8 cellular contexts compared by ENCODE assay signal in the genomic region with DNA sequence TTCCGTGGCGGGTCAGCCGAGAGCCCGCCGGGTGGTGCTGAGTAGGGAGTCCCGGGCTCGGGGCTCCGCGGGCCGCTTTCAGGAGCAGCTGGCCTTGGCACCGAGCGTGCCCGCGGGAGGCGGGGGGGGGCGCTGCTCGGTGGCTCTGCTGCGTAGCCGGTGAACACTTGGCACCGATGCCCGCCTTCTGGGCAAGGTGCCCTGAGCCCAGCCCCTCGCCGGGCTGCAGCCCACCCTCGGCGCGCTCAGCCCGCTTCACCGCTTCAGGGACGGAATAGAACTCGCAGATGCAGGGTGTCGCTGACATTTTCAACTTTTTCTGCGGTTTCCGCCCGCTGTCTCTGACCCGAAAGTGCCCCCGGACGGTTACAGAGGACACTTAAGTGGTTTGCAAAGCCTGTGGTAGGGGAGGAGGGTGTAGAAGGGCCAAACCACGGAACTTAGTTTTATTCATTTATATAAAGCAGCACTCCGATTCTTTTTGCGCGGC. TPM values are rescaled to one million over a fixed set of nuclear protein-coding genes. Genes with fewer than 3 reads are reported as not detected.
DNase-seq lines count a peak whose midpoint lies in the region; ATAC-seq and TF ChIP-seq lines count a peak whose summit lies in the region.

No MANE protein-coding gene starts in this region.

- intact Hi-C loops in mammary epithelial cell (cut with micrococcal nuclease) = no loop called here

- in situ Hi-C loops in mammary epithelial cell (cut with MboI; ENCODE audit: low sequenced_read_pairs in 2 of 2) = loop anchor here in 1 of 2 donors (25.0 kb wide), 1 partner anchor 291 kb away; no protein-coding TSS in a partner anchor

- dilution Hi-C loops in mammary epithelial cell (cut with HindIII; ENCODE audit: low sequenced_read_pairs) = loop anchor here (25.0 kb wide), 1 partner anchor 291 kb away; no protein-coding TSS in a partner anchor

- peak; percentile 67 for ATAC-seq in GM18907 (IDR thresholded peaks at IDR 0.05; ENCODE audit: unreplicated experiment)
- peak; percentile 54 for ATAC-seq in HG03108 (IDR thresholded peaks at IDR 0.05; ENCODE audit: unreplicated experiment)
- peak; percentile 86 for ATAC-seq in left lobe of liver

- H3K36me3 ChIP-seq in mammary epithelial cell (ENCODE audit: insufficient read depth, low read length) = no peaks in the 10 kb centered on the region

- H2AFZ ChIP-seq in mammary epithelial cell (ENCODE audit: low read depth, low read length) = peak overlapping the region; percentile 92

- H3K4me1 ChIP-seq in mammary epithelial cell (ENCODE audit: insufficient read depth, low read length) = peaks cover 15% of the 10 kb centered on the region

- peak overlapping the region; percentile 36 to 52 (median 43) for H3K4me3 ChIP-seq in mammary epithelial cell (replicated peaks in 1 of 3; ENCODE audit: insufficient read depth in 1 of 3, low read depth in 2 of 3, low read length in 3 of 3)

- 10% methylated on average over 6 of the region's 41 CpGs for WGBS in mammary epithelial cell (ENCODE audit: low coverage, missing lambda C conversion rate)

- CTCF ChIA-PET in mammary epithelial cell (lab: Charles Lee; ENCODE audit: low non-redundant PET) = no interaction called here

- H4K20me1 ChIP-seq in mammary epithelial cell (ENCODE audit: insufficient read depth, low read length) = no peaks in the 10 kb centered on the region

- TF ChIP-seq CTCF in mammary epithelial cell (conservative IDR thresholded peaks at IDR 0.05 in 1 of 2, IDR thresholded peaks at IDR 0.05 in 1 of 2; ENCODE audit: extremely low read depth in 1 of 2, insufficient read depth in 1 of 2, low read depth in 1 of 2, low read length in 2 of 2) = no peak

- H3K27me3 ChIP-seq in mammary epithelial cell (ENCODE audit: insufficient read depth, low read length) = peaks cover 9% of the 10 kb centered on the region

- no peak overlapping the region for H3K9ac ChIP-seq in mammary epithelial cell (ENCODE audit: insufficient read depth, low read length)

- no TSS peak for BruUV-seq in mammary epithelial cell (replicated peaks; lab: Mats Ljungman, UMichigan)

- no peak overlapping the region for H3K27ac ChIP-seq in mammary epithelial cell (ENCODE audit: insufficient read depth, low read depth, low read length)

- DNase-seq in AML-193 (lab: John Stamatoyannopoulos, UW) = peak; percentile 68 to 79
- peak; percentile 68 for DNase-seq in SKM-1 treated with dmso at 0.1 percent for 144 hours (lab: John Stamatoyannopoulos, UW; ENCODE audit: unreplicated experiment)
- no peak for DNase-seq in mammary epithelial cell
- DNase-seq in left lobe of liver (ENCODE audit: low spot score) = peak; percentile 69
- peak; percentile 12 for DNase-seq in stimulated activated CD8-positive, alpha-beta memory T cell treated with anti-CD3 and anti-CD28 coated beads, Interleukin-12 subunit alpha, Interleukin-12 subunit beta, amount 100 ng/mL, for 1 hour (ENCODE audit: low read depth)
- no peak for DNase-seq in HPDE6-E6E7 (ENCODE audit: extremely low spot score)

- no peaks in the 10 kb centered on the region for H3K79me2 ChIP-seq in mammary epithelial cell (ENCODE audit: insufficient read depth, low read length)

- H3K9me3 ChIP-seq in mammary epithelial cell (replicated peaks; ENCODE audit: insufficient read depth, low read length) = no peaks in the 10 kb centered on the region

- peak overlapping the region; percentile 100 for H3K4me2 ChIP-seq in mammary epithelial cell (ENCODE audit: insufficient read depth, low read depth, low read length)

RNA-seq across cellular contexts. Expression of a gene that starts 0.7 kb away (rescaled TPM):
- total RNA-seq in mammary epithelial cell = not detected
- polyA plus RNA-seq in mammary epithelial cell = 0.01 TPM
- not detected for polyA minus RNA-seq in mammary epithelial cell
- total RNA-seq in left lobe of liver = 4.6 TPM

Comparison
In these comparisons a context has a peak if more than half of its experiments do, and no peak if none do; other contexts are left out.
1. DNase-seq: peak in AML-193 (2 of 2), SKM-1 treated with dmso at 0.1 percent for 144 hours (single experiment), left lobe of liver (single experiment) and stimulated activated CD8-positive, alpha-beta memory T cell treated with anti-CD3 and anti-CD28 coated beads, Interleukin-12 subunit alpha, Interleukin-12 subunit beta, amount 100 ng/mL, for 1 hour (single experiment); none in mammary epithelial cell (single experiment) and HPDE6-E6E7 (single experiment).
2. Peak in every context shown above with its lines, with median percentiles within 50 percentile points of each other: ATAC-seq.